In the genomic region with DNA sequence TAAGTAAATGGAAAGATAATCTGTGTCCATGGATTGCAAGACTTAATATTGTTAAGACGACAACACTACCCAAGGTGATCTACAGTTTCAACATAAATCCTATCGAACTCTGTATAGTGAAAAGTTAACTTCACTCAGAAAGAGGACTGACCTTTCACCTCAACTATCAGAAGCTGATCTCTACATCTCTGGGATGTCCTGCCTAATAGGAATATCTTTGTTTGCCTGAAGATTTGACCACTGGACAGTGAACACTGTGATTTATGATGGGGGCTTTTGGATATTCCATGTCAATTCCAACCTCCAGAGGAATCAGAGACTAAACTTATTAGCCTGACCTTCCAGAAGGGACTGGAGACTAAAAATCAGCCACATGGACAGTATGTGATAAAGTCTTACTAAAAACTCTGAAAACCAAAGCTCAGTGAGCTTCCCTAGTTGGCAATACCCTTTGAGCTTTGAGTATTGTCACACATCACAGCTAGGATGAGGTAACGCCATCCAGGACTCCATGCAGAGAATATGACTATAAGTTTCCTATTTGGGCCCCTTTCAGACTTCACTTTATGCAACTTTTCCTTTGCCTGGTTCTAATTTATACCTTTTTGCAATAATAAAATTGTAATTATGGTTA, we compare ENCODE assay signal across 22 cellular contexts.
"Had no signal": no experiment of that assay in that cellular context is flagged by ENCODE, and none has a peak within 500 bp of the region (broad histone marks: within the 10 kb centered on the region; RNA-seq: fewer than 3 reads in every experiment).

No MANE protein-coding gene starts in this region.

- H3K4me3 ChIP-seq: coronary artery, dorsolateral prefrontal cortex, esophagus muscularis mucosa, gastroesophageal sphincter, heart left ventricle, left lung, lower lobe of right lung, mucosa of descending colon had no signal

- DNase-seq: dermis blood vessel endothelial cell; dorsolateral prefrontal cortex; effector CD4-positive, alpha-beta T cell; effector memory CD4-positive, alpha-beta T cell; foreskin keratinocyte; heart left ventricle; hippocampal formation; left lung; left ventricle myocardium superior; lower lobe of right lung; mesenchymal stem cell; mucosa of descending colon; naive B cell; naive thymus-derived CD8-positive, alpha-beta T cell had no signal

- ATAC-seq: foreskin keratinocyte; gastroesophageal sphincter; heart left ventricle; left lung; left ventricle myocardium superior; lower lobe of right lung; mucosa of descending colon; naive thymus-derived CD8-positive, alpha-beta T cell had no signal

- H3K4me1 ChIP-seq: esophagus muscularis mucosa, foreskin keratinocyte, gastroesophageal sphincter, heart left ventricle, left lung, lower lobe of right lung had no signal

- H3K27me3 ChIP-seq: dorsolateral prefrontal cortex, esophagus muscularis mucosa, foreskin keratinocyte, gastroesophageal sphincter, heart left ventricle, left lung had no signal

- H3K27ac ChIP-seq: coronary artery, dorsolateral prefrontal cortex, esophagus muscularis mucosa, foreskin keratinocyte, gastroesophageal sphincter, heart left ventricle, left lung, lower lobe of right lung had no signal

- H3K36me3 ChIP-seq: esophagus muscularis mucosa, gastroesophageal sphincter, heart left ventricle, left lung, lower lobe of right lung had no signal

- H3K9me3 ChIP-seq: esophagus muscularis mucosa, gastroesophageal sphincter, lower lobe of right lung, mucosa of descending colon had no signal

- FAIRE-seq: colon, endothelial cell of umbilical vein, frontal cortex, islet of Langerhans, keratinocyte had no signal
